Comparison of ENCODE assay signal across 15 cellular contexts in the genomic region with DNA sequence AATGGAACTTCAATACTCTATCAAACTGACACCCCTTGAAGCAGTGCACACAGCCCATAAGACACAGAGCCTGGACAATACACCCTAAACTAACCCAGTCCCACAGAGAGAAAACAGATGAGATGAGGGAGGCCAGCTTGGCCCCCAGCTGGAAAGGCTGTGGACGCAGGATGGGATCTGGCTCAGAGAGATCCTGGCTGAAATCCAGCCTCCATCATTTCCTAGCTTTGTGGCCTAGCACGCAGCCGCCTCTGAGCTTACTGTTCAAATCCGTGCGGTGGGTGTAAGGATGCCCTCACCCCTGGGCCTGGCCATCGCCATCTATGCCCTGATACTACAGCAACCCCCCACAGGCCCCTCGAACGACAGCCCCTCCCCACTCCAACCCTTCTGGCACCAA. TPM values are rescaled to one million over a fixed set of nuclear protein-coding genes. Genes with fewer than 3 reads are reported as not detected.
DNase-seq lines count a peak whose midpoint lies in the region; ATAC-seq lines count a peak whose summit lies in the region.
"Had no signal": no experiment of that assay in that cellular context is flagged by ENCODE, and none has a peak within 500 bp of the region (broad histone marks: within the 10 kb centered on the region; RNA-seq: fewer than 3 reads in every experiment).

No MANE protein-coding gene starts in this region.

- H4K20me1 ChIP-seq in BLaER1 treated with 17β-estradiol and CSF1 and Interleukin-3, amounts not matched to agents 10 nM and 100 nM, result peaks cover 27 to 95% (median 49%) of the 10 kb centered on the region in 11 experiments; a peak in 21 of 22 replicates

- no peak overlapping the region for H3K4me3 ChIP-seq in BLaER1 treated with 17β-estradiol and CSF1 and Interleukin-3, amounts not matched to agents 10 nM and 100 nM
- H3K4me3 ChIP-seq: colonic mucosa had no signal

- ATAC-seq in left cardiac atrium (peak; percentile 55 to 79), HG03159 (IDR thresholded peaks at IDR 0.05; ENCODE audit: unreplicated experiment) (no peak)
- ATAC-seq: HCT116; natural killer cell treated with Interleukin-12 subunit alpha and Interleukin-12 subunit beta and Interleukin-15 and Interleukin-18, amount 100 ng/mL, for 72 hours; stimulated activated naive CD8-positive, alpha-beta T cell treated with anti-CD3 and anti-CD28 coated beads, Interleukin-15, amount 100 ng/mL, for 72 hours had no signal

- H3K36me3 ChIP-seq in BLaER1 treated with 17β-estradiol and CSF1 and Interleukin-3, amounts not matched to agents 10 nM and 100 nM, result peaks cover 0 to 55% (median 10%) of the 10 kb centered on the region in 11 experiments; a peak in 13 of 22 replicates
- H3K36me3 ChIP-seq: colonic mucosa had no signal

- peak overlapping the region; percentile 9 to 68 (median 39); a peak in 17 of 22 replicates for H3K4me2 ChIP-seq in BLaER1 treated with 17β-estradiol and CSF1 and Interleukin-3, amounts not matched to agents 10 nM and 100 nM

- H3K4me1 ChIP-seq in BLaER1 treated with 17β-estradiol and CSF1 and Interleukin-3, amounts not matched to agents 10 nM and 100 nM, result peaks cover 37 to 47% (median 43%) of the 10 kb centered on the region in 10 experiments
- H3K4me1 ChIP-seq: colonic mucosa had no signal

- H3K27ac ChIP-seq in BLaER1 treated with 17β-estradiol and CSF1 and Interleukin-3, amounts not matched to agents 10 nM and 100 nM, result no peak overlapping the region
- H3K27ac ChIP-seq: C4-2B, colonic mucosa had no signal

- intact Hi-C loops in left cardiac atrium (cut with DNase I), result no loop called here

- H3K27me3 ChIP-seq in BLaER1 treated with 17β-estradiol and CSF1 and Interleukin-3, amounts not matched to agents 10 nM and 100 nM, result no peaks in the 10 kb centered on the region
- H3K27me3 ChIP-seq: colonic mucosa had no signal

- no peaks in the 10 kb centered on the region for H3K9me3 ChIP-seq in BLaER1 treated with 17β-estradiol and CSF1 and Interleukin-3, amounts not matched to agents 10 nM and 100 nM (replicated peaks in 1 of 11)
- H3K9me3 ChIP-seq: colonic mucosa had no signal

- peak; percentile 57 for DNase-seq in amniotic epithelial cell (ENCODE audit: low read depth)
- DNase-seq in left cardiac atrium, result no peak
- DNase-seq in pons (ENCODE audit: low spot score), result peak; percentile 45
- DNase-seq in retina, result no peak
- DNase-seq in NCI-H524 treated with DMSO at 0.1 percent for 48 hours (lab: John Stamatoyannopoulos, UW), result no peak
- no peak for DNase-seq in NCI-H510A treated with DMSO at 0.1 percent for 48 hours (lab: John Stamatoyannopoulos, UW)
- DNase-seq: activated CD4-positive, alpha-beta T cell treated with anti-CD3 and anti-CD28 coated beads for 1 hour; colonic mucosa; stimulated activated CD4-positive, alpha-beta T cell treated with anti-CD3 and anti-CD28 coated beads, Interleukin-2, amount 100 ng/mL, for 24 hours; stimulated activated naive CD8-positive, alpha-beta T cell treated with anti-CD3 and anti-CD28 coated beads, Interleukin-15, amount 100 ng/mL, for 72 hours had no signal

- peak overlapping the region in 5 of 11 experiments; percentile 10 to 44 (median 28); a peak in 2 of 22 replicates for H3K9ac ChIP-seq in BLaER1 treated with 17β-estradiol and CSF1 and Interleukin-3, amounts not matched to agents 10 nM and 100 nM

RNA-seq across cellular contexts. Expression of gene SNX8, which starts 32.7 kb away (rescaled TPM):
- total RNA-seq in left cardiac atrium, result 10 to 100 TPM; 31.3 to 38.5 TPM

RNA-seq across cellular contexts. Expression of gene NUDT1, which starts 39.5 kb away (rescaled TPM):
- total RNA-seq in left cardiac atrium, result 10 to 100 TPM; 15.4 to 15.8 TPM

RNA-seq across cellular contexts. Expression of gene MRM2, which starts 39.6 kb away (rescaled TPM):
- 10 to 100 TPM; 18.9 TPM for total RNA-seq in left cardiac atrium

RNA-seq across cellular contexts. Expression of gene MAD1L1, which starts 48.8 kb away (rescaled TPM):
- 10 to 100 TPM; 18.9 to 24.9 TPM for total RNA-seq in left cardiac atrium

Comparison
In these comparisons a context has a peak if more than half of its experiments do, and no peak if none do; other contexts are left out.
1. DNase-seq: peak in amniotic epithelial cell (single experiment) and pons (single experiment); none in left cardiac atrium (single experiment), retina (single experiment), NCI-H524 treated with DMSO at 0.1 percent for 48 hours (single experiment) and NCI-H510A treated with DMSO at 0.1 percent for 48 hours (single experiment).